ENCODE assay signal across 11 cellular contexts in genomic region chr9:106648799-106649198, GRCh38.
DNase-seq lines count a peak whose midpoint lies in the region; ATAC-seq, FAIRE-seq and TF ChIP-seq lines count a peak whose summit lies in the region.
"Had no signal": no experiment of that assay in that cellular context is flagged by ENCODE, and none has a peak within 500 bp of the region (broad histone marks: within the 10 kb centered on the region; RNA-seq: fewer than 3 reads in every experiment).

No MANE protein-coding gene starts in this region.

- no peak for FAIRE-seq in D721Med (lab: Jason Lieb, UNC)

- TF ChIP-seq CTCF in D721Med (IDR thresholded peaks at IDR 0.05; ENCODE audit: insufficient read depth, missing control alignments), result peak; percentile 33
- TF ChIP-seq CTCF in LNCaP clone FGC (IDR thresholded peaks at IDR 0.05; ENCODE audit: control insufficient read depth, extremely low read depth, insufficient read depth), result peak; percentile 38
- peak; percentile 55 for TF ChIP-seq CTCF in choroid plexus epithelial cell (conservative IDR thresholded peaks at IDR 0.05; ENCODE audit: low read depth, low read length)

- ATAC-seq in GM18502 (IDR thresholded peaks at IDR 0.05; ENCODE audit: poor library complexity, unreplicated experiment), result no peak
- no peak for ATAC-seq in GM18909 (IDR thresholded peaks at IDR 0.05; ENCODE audit: poor library complexity, unreplicated experiment)

- no peak overlapping the region for H3K4me3 ChIP-seq in LNCaP clone FGC (ENCODE audit: low read depth, low read length)
- H3K4me3 ChIP-seq in choroid plexus epithelial cell (ENCODE audit: low read depth, low read length), result no peak overlapping the region
- H3K4me3 ChIP-seq: SK-N-MC had no signal

- DNase-seq in D721Med (ENCODE audit: insufficient read length, low spot score), result no peak
- peak; percentile 21 for DNase-seq in LNCaP clone FGC (ENCODE audit: low read depth)
- DNase-seq in choroid plexus epithelial cell (ENCODE audit: low read depth), result peak; percentile 62
- DNase-seq in myocyte (ENCODE audit: low read depth), result peak; percentile 36
- DNase-seq in stimulated activated CD4-positive, alpha-beta T cell treated with anti-CD3 and anti-CD28 coated beads, Interleukin-2, amount 100 ng/mL, for 48 hours, result no peak
- no peak for DNase-seq in NCI-H1436 treated with DMSO at 0.1 percent for 48 hours (lab: John Stamatoyannopoulos, UW)
- DNase-seq: activated CD4-positive, alpha-beta T cell treated with anti-CD3 and anti-CD28 coated beads, Interleukin-2, amount 50 U/mL, for 48 hours; activated naive CD4-positive, alpha-beta T cell treated with anti-CD3 and anti-CD28 coated beads, Interleukin-2, amount 50 U/mL, for 16 hours had no signal

Comparison
In these comparisons a context has a peak if more than half of its experiments do, and no peak if none do; other contexts are left out.
1. DNase-seq: peak in LNCaP clone FGC (single experiment), choroid plexus epithelial cell (single experiment) and myocyte (single experiment); none in D721Med (single experiment), stimulated activated CD4-positive, alpha-beta T cell treated with anti-CD3 and anti-CD28 coated beads, Interleukin-2, amount 100 ng/mL, for 48 hours (0 of 2) and NCI-H1436 treated with DMSO at 0.1 percent for 48 hours (single experiment).
2. Peak in every context shown above with its lines, with median percentiles within 50 percentile points of each other: CTCF ChIP-seq.